Comparison of ENCODE assay signal across 36 cellular contexts in genomic region chr1:102239247-102239646, GRCh38.
"Had no signal": no experiment of that assay in that cellular context is flagged by ENCODE, and none has a peak within 500 bp of the region (broad histone marks: within the 10 kb centered on the region; RNA-seq: fewer than 3 reads in every experiment).

No MANE protein-coding gene starts in this region.

- H3K36me3 ChIP-seq: MG63 had no signal

- DNase-seq: Karpas-422, Kasumi-1, MG63, MM.1S, MV-4-11, NCI-H1048, NCI-H1092, NCI-H1092 treated with DMSO at 0.1 percent for 48 hours, NCI-H1105, NCI-H1105 treated with DMSO at 0.1 percent for 48 hours, NCI-H1417, NCI-H1417 treated with DMSO at 0.1 percent for 48 hours, NCI-H1436, NCI-H1436 treated with DMSO at 0.1 percent for 48 hours, NCI-H146, NCI-H1694, NCI-H1694 treated with DMSO at 0.1 percent for 48 hours, NCI-H187, NCI-H187 treated with DMSO at 0.1 percent for 48 hours, NCI-H1930, NCI-H2029, NCI-H2029 treated with DMSO at 0.1 percent for 48 hours, NCI-H2081, NCI-H2081 treated with DMSO at 0.1 percent for 48 hours, NCI-H2107, NCI-H2171, NCI-H2171 treated with DMSO at 0.1 percent for 48 hours, NCI-H2227 treated with DMSO at 0.1 percent for 48 hours, NCI-H226, NCI-H345, NCI-H446, NCI-H446 treated with DMSO at 0.1 percent for 48 hours, NCI-H510A, NCI-H510A treated with DMSO at 0.1 percent for 48 hours, NCI-H524, NCI-H524 treated with DMSO at 0.1 percent for 48 hours had no signal

- H3K4me3 ChIP-seq: MG63 had no signal

- H3K9me3 ChIP-seq: MG63 had no signal

- H3K27me3 ChIP-seq: MG63 had no signal
